In the genomic region with DNA sequence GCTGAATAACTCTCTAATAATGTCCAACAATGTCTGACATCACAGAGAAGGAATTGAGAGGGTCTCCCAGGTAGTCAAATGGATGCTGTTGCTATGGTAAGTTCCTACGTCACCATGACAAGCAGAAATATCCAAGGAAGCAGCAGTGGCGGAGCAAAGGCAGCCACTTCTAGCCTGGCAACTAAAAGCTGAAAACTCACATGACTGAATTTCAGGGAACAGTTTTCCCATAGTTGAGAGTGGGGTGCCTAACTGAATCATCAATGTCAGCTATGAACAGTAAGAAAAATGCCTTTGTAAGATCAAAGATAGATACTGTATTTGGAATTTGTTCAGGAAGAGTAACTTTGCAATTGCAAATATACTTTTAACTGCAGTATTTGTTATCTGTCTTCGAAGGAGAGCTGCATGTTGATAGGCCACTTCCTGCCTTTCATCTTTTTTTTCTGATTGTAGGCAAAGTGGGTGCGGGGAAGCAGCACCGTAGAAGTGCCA, we compare ENCODE assay signal across 13 cellular contexts.
A peak's percentile ranks its signal among the peaks of the same experiment; 100 is the strongest.
DNase-seq lines count a peak whose midpoint lies in the region; ATAC-seq and TF ChIP-seq lines count a peak whose summit lies in the region.
"Had no signal": no experiment of that assay in that cellular context is flagged by ENCODE, and none has a peak within 500 bp of the region (broad histone marks: within the 10 kb centered on the region; RNA-seq: fewer than 3 reads in every experiment).

No MANE protein-coding gene starts in this region.

- H3K4me2 ChIP-seq in trophoblast cell (ENCODE audit: low read length), result no peak overlapping the region

- no CpG with 5 or more reads among the region's 5 CpGs for WGBS in trophoblast cell (ENCODE audit: extremely low coverage, insufficient coverage, insufficient read length)

- no peak overlapping the region for H3K4me3 ChIP-seq in trophoblast cell (ENCODE audit: low read depth, low read length)
- H3K4me3 ChIP-seq: vagina had no signal

- TF ChIP-seq CTCF in endothelial cell (IDR thresholded peaks at IDR 0.05; ENCODE audit: unreplicated experiment) (no peak), Calu3 (IDR thresholded peaks at IDR 0.05; ENCODE audit: unreplicated experiment) (no peak)

- DNase-seq in Right ventricle myocardium superior (no peak), Right ventricle myocardium inferior (ENCODE audit: missing footprints) (no peak), T follicular helper cell (ENCODE audit: low read depth) (peak; percentile 10), endothelial cell (ENCODE audit: low spot score) (no peak), trophoblast cell (peak; percentile 28 to 90), Calu3 (no peak)
- DNase-seq: amniotic stem cell, KG1, NCI-H1436 treated with DMSO at 0.1 percent for 48 hours, SHP77 treated with DMSO at 0.1 percent for 48 hours had no signal

- no peak overlapping the region for H2BK120ac ChIP-seq in trophoblast cell (ENCODE audit: insufficient read depth, low read length, poor library complexity)

- CTCF ChIA-PET in Calu3 (lab: Charles Lee), result interaction anchor here (1.0 kb wide), 1 partner anchor 10 kb away, joined by 3 read pairs; no protein-coding TSS in a partner anchor

- H3K79me2 ChIP-seq in trophoblast cell (ENCODE audit: control insufficient read depth, insufficient read depth, low read length, poor library complexity), result no peaks in the 10 kb centered on the region

- BruUV-seq in Calu3 (replicated peaks; lab: Mats Ljungman, UMichigan), result no TSS peak

- H3K4me3 Mint-ChIP-seq in endothelial cell (ENCODE audit: unreplicated experiment) (no peak overlapping the region), Calu3 (ENCODE audit: low read depth, unreplicated experiment) (no peak overlapping the region)

- peaks cover 22% of the 10 kb centered on the region for H3K4me1 Mint-ChIP-seq in endothelial cell (ENCODE audit: unreplicated experiment)
- H3K4me1 Mint-ChIP-seq in Calu3 (ENCODE audit: low read depth, unreplicated experiment), result peaks cover 11% of the 10 kb centered on the region

- no peaks in the 10 kb centered on the region for H3K4me1 ChIP-seq in trophoblast cell (ENCODE audit: control insufficient read depth in 1 of 2, insufficient read depth in 2 of 2, low read length in 2 of 2)

- no peak overlapping the region for H4K8ac ChIP-seq in trophoblast cell (ENCODE audit: low read depth, low read length)

- H3K79me1 ChIP-seq in trophoblast cell (ENCODE audit: low read length), result no peaks in the 10 kb centered on the region

- no peak overlapping the region for H3K23ac ChIP-seq in trophoblast cell (ENCODE audit: low read length)

- no peaks in the 10 kb centered on the region for H3K9me3 ChIP-seq in trophoblast cell (ENCODE audit: insufficient read depth, low read depth, low read length)
- H3K9me3 ChIP-seq: vagina had no signal

- H3K36me3 Mint-ChIP-seq in endothelial cell (ENCODE audit: low read depth, unreplicated experiment), result no peaks in the 10 kb centered on the region
- peaks cover 5% of the 10 kb centered on the region for H3K36me3 Mint-ChIP-seq in Calu3 (ENCODE audit: insufficient read depth, unreplicated experiment)

- no peak overlapping the region for H3K27ac ChIP-seq in trophoblast cell (ENCODE audit: low read depth, low read length)
- H3K27ac ChIP-seq: vagina had no signal

- intact Hi-C loops in Right ventricle myocardium superior (cut with DNase I) (loop anchor here (5.0 kb wide), 1 partner anchor 58 kb away; no protein-coding TSS in a partner anchor), Right ventricle myocardium inferior (cut with DNase I) (no loop called here), Calu3 (cut with micrococcal nuclease; ENCODE audit: unreplicated experiment) (no loop called here)

- H3K4ac ChIP-seq in trophoblast cell (ENCODE audit: low read depth, low read length), result no peak overlapping the region

- H2BK12ac ChIP-seq in trophoblast cell (ENCODE audit: low read length), result no peak overlapping the region

- no peak overlapping the region for H3K9ac ChIP-seq in trophoblast cell (ENCODE audit: low read length)

- H3K14ac ChIP-seq in trophoblast cell (ENCODE audit: low read length), result no peak overlapping the region

- H3K18ac ChIP-seq in trophoblast cell (ENCODE audit: low read length), result no peak overlapping the region

- peak; percentile 55 for ATAC-seq in Right ventricle myocardium superior (ENCODE audit: poor library complexity)
- ATAC-seq in Right ventricle myocardium inferior, result no peak
- ATAC-seq in GM18909 (IDR thresholded peaks at IDR 0.05; ENCODE audit: poor library complexity, unreplicated experiment), result no peak
- ATAC-seq in HG02884 (IDR thresholded peaks at IDR 0.05; ENCODE audit: unreplicated experiment), result no peak

- H3K27ac Mint-ChIP-seq in endothelial cell (ENCODE audit: unreplicated experiment) (peak overlapping the region; percentile 72), Calu3 (ENCODE audit: unreplicated experiment) (no peak overlapping the region)

- H3K27me3 Mint-ChIP-seq in endothelial cell (ENCODE audit: unreplicated experiment) (peaks cover 1% of the 10 kb centered on the region), Calu3 (ENCODE audit: unreplicated experiment) (no peaks in the 10 kb centered on the region)

- H3K27me3 ChIP-seq in trophoblast cell (ENCODE audit: insufficient read depth, low read length), result no peaks in the 10 kb centered on the region
- H3K27me3 ChIP-seq: vagina had no signal

- H2BK5ac ChIP-seq in trophoblast cell (ENCODE audit: low read depth, low read length, poor library complexity), result no peak overlapping the region

- no peak overlapping the region for H4K91ac ChIP-seq in trophoblast cell (ENCODE audit: low read depth, low read length)

- H3K9me3 Mint-ChIP-seq in endothelial cell (ENCODE audit: unreplicated experiment) (no peaks in the 10 kb centered on the region), Calu3 (ENCODE audit: low read depth, unreplicated experiment) (no peaks in the 10 kb centered on the region)

- no peak overlapping the region for H4K12ac ChIP-seq in trophoblast cell (ENCODE audit: low read depth, low read length)

- no peak overlapping the region for H2AFZ ChIP-seq in trophoblast cell (ENCODE audit: insufficient read depth, low read length, poor library complexity)

- no peaks in the 10 kb centered on the region for H3K36me3 ChIP-seq in trophoblast cell (ENCODE audit: control insufficient read depth in 1 of 2, insufficient read depth in 2 of 2, low read length in 2 of 2)
- H3K36me3 ChIP-seq: vagina had no signal

- no peak overlapping the region for H2AK5ac ChIP-seq in trophoblast cell (ENCODE audit: low read length)

Comparison
In these comparisons a context has a peak if more than half of its experiments do, and no peak if none do; other contexts are left out.
1. DNase-seq: peak in T follicular helper cell (single experiment) and trophoblast cell (2 of 2); none in Right ventricle myocardium superior (single experiment), Right ventricle myocardium inferior (single experiment), endothelial cell (single experiment) and Calu3 (single experiment).